ENCODE assay signal across 8 cellular contexts in the genomic region with DNA sequence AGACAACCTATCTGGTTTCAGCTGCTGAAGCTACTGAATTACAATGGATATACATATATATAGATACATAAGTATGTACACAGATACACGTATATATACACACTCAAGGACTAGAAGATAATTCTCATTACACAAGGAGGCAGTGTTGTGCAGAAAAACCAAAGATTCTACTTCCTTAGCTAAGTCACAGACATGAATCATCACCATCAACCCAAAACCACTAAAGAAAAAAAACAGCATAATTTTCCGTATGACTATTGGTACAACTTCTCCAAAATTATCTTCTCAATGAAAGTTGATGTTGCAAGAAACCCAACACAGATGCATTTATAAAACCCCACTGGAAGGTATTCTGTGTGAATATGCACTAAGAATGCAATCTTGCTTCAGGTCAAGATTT. TPM values are rescaled to one million over a fixed set of nuclear protein-coding genes. Genes with fewer than 3 reads are reported as not detected.
DNase-seq lines count a peak whose midpoint lies in the region; ATAC-seq and TF ChIP-seq lines count a peak whose summit lies in the region.

No MANE protein-coding gene starts in this region.

- H3K9me3 ChIP-seq in WERI-Rb-1 (ENCODE audit: severe bottlenecking) = no peaks in the 10 kb centered on the region

- BruUV-seq in MCF 10A (replicated peaks; lab: Mats Ljungman, UMichigan) = no TSS peak

- POLR2A ChIA-PET in MCF 10A (lab: Yijun Ruan, JAX) = interaction anchor here (0.7 to 1.3 kb wide), 4 partner anchors 22 to 162 kb away, joined by 3 to 6 read pairs (median 3); no protein-coding TSS in a partner anchor

- H3K36me3 Mint-ChIP-seq in MCF 10A (ENCODE audit: insufficient read depth, unreplicated experiment) = no peaks in the 10 kb centered on the region

- H3K4me3 Mint-ChIP-seq in MCF 10A (ENCODE audit: unreplicated experiment) = no peak overlapping the region

- ATAC-seq in GM19025 (IDR thresholded peaks at IDR 0.05; ENCODE audit: low read depth, unreplicated experiment) (peak; percentile 99), HG03103 (IDR thresholded peaks at IDR 0.05; ENCODE audit: low read depth, unreplicated experiment) (peak; percentile 77)

- H3K27ac Mint-ChIP-seq in MCF 10A (ENCODE audit: low read depth, unreplicated experiment) = no peak overlapping the region

- no peaks in the 10 kb centered on the region for H3K4me1 Mint-ChIP-seq in MCF 10A (ENCODE audit: insufficient read depth, unreplicated experiment)

- H3K27me3 ChIP-seq in WERI-Rb-1 (ENCODE audit: insufficient read depth, low read depth, severe bottlenecking) = no peaks in the 10 kb centered on the region

- TF ChIP-seq CTCF in MCF 10A (IDR thresholded peaks at IDR 0.05; ENCODE audit: unreplicated experiment) = peak; percentile 39
- no peak for TF ChIP-seq CTCF in WERI-Rb-1 (IDR thresholded peaks at IDR 0.05; ENCODE audit: low read depth, low read length)

- DNase-seq in D341Med (ENCODE audit: low spot score) = peak; percentile 37
- DNase-seq in NCI-H82 treated with DMSO at 0.1 percent for 48 hours (lab: John Stamatoyannopoulos, UW; ENCODE audit: unreplicated experiment) = peak; percentile 28
- peak; percentile 87 for DNase-seq in MCF 10A (ENCODE audit: unreplicated experiment)
- DNase-seq in left kidney (ENCODE audit: low read depth, low spot score) = peak; percentile 53
- DNase-seq in WERI-Rb-1 = no peak
- DNase-seq in activated CD4-positive, alpha-beta T cell treated with anti-CD3 and anti-CD28 coated beads for 48 hours = no peak

- no peak overlapping the region for H3K27ac ChIP-seq in WERI-Rb-1

- CTCF ChIA-PET in MCF 10A (lab: Yijun Ruan, JAX) = interaction anchor here (0.6 to 12.2 kb wide), 37 partner anchors 8 to 702 kb away, joined by 3 to 121 read pairs (median 4); partner anchors contain the start of genes PRKACB and RPF1

- no peaks in the 10 kb centered on the region for H3K36me3 ChIP-seq in WERI-Rb-1

- H3K4me3 ChIP-seq in WERI-Rb-1 (ENCODE audit: low read depth, low read length) = no peak overlapping the region

- H3K27me3 Mint-ChIP-seq in MCF 10A (ENCODE audit: insufficient read depth, unreplicated experiment) = no peaks in the 10 kb centered on the region

- H3K9me3 Mint-ChIP-seq in MCF 10A (ENCODE audit: unreplicated experiment) = peaks cover 14% of the 10 kb centered on the region

- intact Hi-C loops in MCF 10A (cut with micrococcal nuclease) = loop anchor here (1.0 to 2.0 kb wide), 4 partner anchors 65 to 494 kb away; partner anchors contain the start of genes GNG5 and SPATA1

RNA-seq across cellular contexts. Expression of gene RPF1, which starts 36.8 kb away (rescaled TPM):
- total RNA-seq in MCF 10A (2022) = 36.0 and 43.1 TPM in 2 replicates

RNA-seq across cellular contexts. Expression of gene DNASE2B, which starts 44.0 kb away (rescaled TPM):
- not detected in 2 replicates for total RNA-seq in MCF 10A (2022)

Comparison
In these comparisons a context has a peak if more than half of its experiments do, and no peak if none do; other contexts are left out.
1. DNase-seq: peak in D341Med (single experiment), NCI-H82 treated with DMSO at 0.1 percent for 48 hours (single experiment), MCF 10A (single experiment) and left kidney (single experiment); none in WERI-Rb-1 (single experiment) and activated CD4-positive, alpha-beta T cell treated with anti-CD3 and anti-CD28 coated beads for 48 hours (single experiment).